In the genomic region with DNA sequence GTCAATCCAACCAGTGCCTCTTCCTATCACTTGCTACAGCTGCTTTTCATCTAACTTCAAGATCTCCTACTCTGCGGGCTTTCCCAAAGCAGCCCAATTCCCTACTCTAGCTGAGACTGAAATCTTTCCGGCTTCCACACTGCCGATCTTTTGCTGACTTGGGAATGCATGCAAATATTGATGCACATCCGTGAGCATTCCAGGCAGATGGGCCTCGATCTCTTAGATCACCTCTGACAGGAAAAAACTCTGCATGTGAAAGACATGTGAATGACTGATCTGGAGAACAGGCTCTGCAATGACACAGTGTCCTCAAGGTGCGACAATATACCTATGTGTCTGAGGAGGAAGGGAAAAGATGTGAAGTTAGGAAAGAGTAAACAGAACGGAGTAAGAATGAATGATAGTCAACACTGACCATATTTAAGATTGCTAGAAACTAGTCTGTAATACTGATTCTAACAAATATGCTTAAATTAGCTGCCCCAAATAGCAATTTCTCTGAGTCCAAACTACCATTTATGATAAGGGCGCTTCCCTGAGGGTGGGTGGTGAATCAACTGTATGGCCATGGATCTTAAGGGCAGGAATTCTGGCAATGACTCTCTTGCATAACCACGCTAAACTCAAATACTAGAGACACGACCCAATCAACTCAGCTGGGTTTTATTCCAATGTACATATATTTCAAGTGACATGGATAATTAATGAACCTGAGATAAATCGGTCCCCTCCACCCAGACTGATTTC, we compare ENCODE assay signal across 34 cellular contexts.
"Had no signal": no experiment of that assay in that cellular context is flagged by ENCODE, and none has a peak within 500 bp of the region (broad histone marks: within the 10 kb centered on the region; RNA-seq: fewer than 3 reads in every experiment).

No MANE protein-coding gene starts in this region.

- H3K4me3 ChIP-seq: coronary artery, dorsolateral prefrontal cortex, esophagus muscularis mucosa had no signal

- FAIRE-seq: astrocyte, bronchial epithelial cell, frontal cortex had no signal

- DNase-seq: activated CD4-positive, alpha-beta memory T cell treated with anti-CD3 and anti-CD28 coated beads, Interleukin-2, amount 10 ng/mL, durations not matched to agents 7 days and 5 days; activated CD4-positive, alpha-beta T cell treated with anti-CD3 and anti-CD28 coated beads for 36 hours; activated CD4-positive, alpha-beta T cell treated with anti-CD3 and anti-CD28 coated beads, Interleukin-2, amount 10 ng/mL, durations not matched to agents 24 days and 14 days; activated CD4-positive, CD25-positive, alpha-beta regulatory T cell; activated CD4-positive, CD25-positive, alpha-beta regulatory T cell treated with anti-CD3 and anti-CD28 coated beads, Interleukin-2, amount 50 U/mL, for 72 hours; activated CD8-positive, alpha-beta memory T cell treated with anti-CD3 and anti-CD28 coated beads, Interleukin-2, amount 50 U/mL, for 48 hours; activated gamma-delta T cell; activated naive CD4-positive, alpha-beta T cell; activated naive CD4-positive, alpha-beta T cell treated with anti-CD3 and anti-CD28 coated beads, Interleukin-2, amount 10 ng/mL, durations not matched to agents 7 days and 5 days; activated naive CD8-positive, alpha-beta T cell treated with anti-CD3 and anti-CD28 coated beads, Interleukin-2, amount 10 ng/mL, durations not matched to agents 7 days and 5 days; activated T-cell treated with anti-CD3 and anti-CD28 coated beads for 4 hours; activated T-cell treated with anti-CD3 and anti-CD28 coated beads, Interleukin-2, amount 50 U/mL, for 24 hours; activated T-cell treated with anti-CD3 and anti-CD28 coated beads, Interleukin-2, amount 50 U/mL, for 72 hours; amniotic stem cell; anterior cingulate cortex; brain microvascular endothelial cell; dorsolateral prefrontal cortex; effector memory CD4-positive, alpha-beta T cell; erythroblast; foreskin fibroblast; head of caudate nucleus; hippocampal formation; T-helper 17 cell; T1000; WERI-Rb-1 had no signal

- H3K4me3 Mint-ChIP-seq: activated CD4-positive, alpha-beta memory T cell treated with anti-CD3 and anti-CD28 coated beads, Interleukin-2, amount 10 ng/mL, durations not matched to agents 7 days and 5 days; activated CD4-positive, alpha-beta T cell treated with anti-CD3 and anti-CD28 coated beads for 36 hours; activated CD4-positive, alpha-beta T cell treated with anti-CD3 and anti-CD28 coated beads, Interleukin-2, amount 10 ng/mL, durations not matched to agents 24 days and 14 days; activated naive CD4-positive, alpha-beta T cell treated with anti-CD3 and anti-CD28 coated beads, Interleukin-2, amount 10 ng/mL, durations not matched to agents 7 days and 5 days; activated naive CD8-positive, alpha-beta T cell treated with anti-CD3 and anti-CD28 coated beads, Interleukin-2, amount 10 ng/mL, durations not matched to agents 7 days and 5 days; activated T-cell treated with anti-CD3 and anti-CD28 coated beads, Interleukin-2, amount 50 U/mL, for 24 hours; activated T-cell treated with anti-CD3 and anti-CD28 coated beads, Interleukin-2, amount 50 U/mL, for 72 hours; central memory CD8-positive, alpha-beta T cell; dendritic cell treated with granulocyte-macrophage colony-stimulating factor and Interleukin-4, amounts not matched to agents 40 ng/mL and 50 ng/mL, for 4 days; T-helper 17 cell; T-helper 2 cell treated with Interferon-gamma antibody and Interleukin-4, amounts not matched to agents 5 μg/mL and 100 μg/mL, for 36 hours had no signal

- H3K27ac ChIP-seq: brain microvascular endothelial cell, coronary artery, dorsolateral prefrontal cortex, esophagus muscularis mucosa, WERI-Rb-1 had no signal

- H3K27me3 Mint-ChIP-seq: activated CD4-positive, alpha-beta memory T cell treated with anti-CD3 and anti-CD28 coated beads, Interleukin-2, amount 10 ng/mL, durations not matched to agents 7 days and 5 days; activated CD4-positive, alpha-beta T cell treated with anti-CD3 and anti-CD28 coated beads for 36 hours; activated CD4-positive, alpha-beta T cell treated with anti-CD3 and anti-CD28 coated beads, Interleukin-2, amount 10 ng/mL, durations not matched to agents 24 days and 14 days; activated naive CD4-positive, alpha-beta T cell treated with anti-CD3 and anti-CD28 coated beads, Interleukin-2, amount 10 ng/mL, durations not matched to agents 7 days and 5 days; activated naive CD8-positive, alpha-beta T cell treated with anti-CD3 and anti-CD28 coated beads, Interleukin-2, amount 10 ng/mL, durations not matched to agents 7 days and 5 days; activated T-cell treated with anti-CD3 and anti-CD28 coated beads, Interleukin-2, amount 50 U/mL, for 24 hours; central memory CD8-positive, alpha-beta T cell; dendritic cell treated with granulocyte-macrophage colony-stimulating factor and Interleukin-4, amounts not matched to agents 40 ng/mL and 50 ng/mL, for 4 days; T-helper 17 cell had no signal

- H3K9me3 ChIP-seq: esophagus muscularis mucosa had no signal

- H3K9me3 Mint-ChIP-seq: activated CD4-positive, alpha-beta memory T cell treated with anti-CD3 and anti-CD28 coated beads, Interleukin-2, amount 10 ng/mL, durations not matched to agents 7 days and 5 days; activated CD4-positive, alpha-beta T cell treated with anti-CD3 and anti-CD28 coated beads, Interleukin-2, amount 10 ng/mL, durations not matched to agents 24 days and 14 days; activated naive CD4-positive, alpha-beta T cell treated with anti-CD3 and anti-CD28 coated beads, Interleukin-2, amount 10 ng/mL, durations not matched to agents 7 days and 5 days; activated naive CD4-positive, alpha-beta T cell treated with anti-CD3 and anti-CD28 coated beads, Interleukin-2, amount 50 U/mL, for 72 hours; activated naive CD8-positive, alpha-beta T cell treated with anti-CD3 and anti-CD28 coated beads, Interleukin-2, amount 10 ng/mL, durations not matched to agents 7 days and 5 days; activated T-cell treated with anti-CD3 and anti-CD28 coated beads, Interleukin-2, amount 50 U/mL, for 24 hours; activated T-cell treated with anti-CD3 and anti-CD28 coated beads, Interleukin-2, amount 50 U/mL, for 72 hours; central memory CD8-positive, alpha-beta T cell; dendritic cell treated with granulocyte-macrophage colony-stimulating factor and Interleukin-4, amounts not matched to agents 40 ng/mL and 50 ng/mL, for 4 days; T-helper 2 cell treated with Interferon-gamma antibody and Interleukin-4, amounts not matched to agents 5 μg/mL and 100 μg/mL, for 36 hours had no signal

- ATAC-seq: activated CD4-positive, alpha-beta T cell treated with anti-CD3 and anti-CD28 coated beads for 36 hours; activated naive CD4-positive, alpha-beta T cell treated with anti-CD3 and anti-CD28 coated beads, Interleukin-2, amount 50 U/mL, for 72 hours; activated T-cell treated with anti-CD3 and anti-CD28 coated beads, Interleukin-2, amount 50 U/mL, for 72 hours; T-helper 17 cell had no signal

- H3K27me3 ChIP-seq: brain microvascular endothelial cell, dorsolateral prefrontal cortex, esophagus muscularis mucosa had no signal

- H3K36me3 ChIP-seq: WERI-Rb-1 had no signal

- H3K27ac Mint-ChIP-seq: activated CD4-positive, alpha-beta memory T cell treated with anti-CD3 and anti-CD28 coated beads, Interleukin-2, amount 10 ng/mL, durations not matched to agents 7 days and 5 days; activated CD4-positive, alpha-beta T cell treated with anti-CD3 and anti-CD28 coated beads for 36 hours; activated CD4-positive, alpha-beta T cell treated with anti-CD3 and anti-CD28 coated beads, Interleukin-2, amount 10 ng/mL, durations not matched to agents 24 days and 14 days; activated naive CD4-positive, alpha-beta T cell treated with anti-CD3 and anti-CD28 coated beads, Interleukin-2, amount 10 ng/mL, durations not matched to agents 7 days and 5 days; activated naive CD4-positive, alpha-beta T cell treated with anti-CD3 and anti-CD28 coated beads, Interleukin-2, amount 50 U/mL, for 72 hours; activated naive CD8-positive, alpha-beta T cell treated with anti-CD3 and anti-CD28 coated beads, Interleukin-2, amount 10 ng/mL, durations not matched to agents 7 days and 5 days; activated T-cell treated with anti-CD3 and anti-CD28 coated beads, Interleukin-2, amount 50 U/mL, for 24 hours; activated T-cell treated with anti-CD3 and anti-CD28 coated beads, Interleukin-2, amount 50 U/mL, for 72 hours; dendritic cell treated with granulocyte-macrophage colony-stimulating factor and Interleukin-4, amounts not matched to agents 40 ng/mL and 50 ng/mL, for 4 days; T-helper 17 cell; T-helper 2 cell treated with Interferon-gamma antibody and Interleukin-4, amounts not matched to agents 5 μg/mL and 100 μg/mL, for 36 hours had no signal
